In genomic region chr2:216448829-216449228, GRCh38 we compare ENCODE assay signal across 28 cellular contexts.
"Had no signal": no experiment of that assay in that cellular context is flagged by ENCODE, and none has a peak within 500 bp of the region (broad histone marks: within the 10 kb centered on the region; RNA-seq: fewer than 3 reads in every experiment).

No MANE protein-coding gene starts in this region.

- ATAC-seq: effector memory CD8-positive, alpha-beta T cell; esophagus mucosa; foreskin keratinocyte; gastrocnemius medialis; gastroesophageal sphincter; heart left ventricle; heart right ventricle had no signal

- H3K4me3 ChIP-seq: colonic mucosa, coronary artery, dorsolateral prefrontal cortex, esophagus muscularis mucosa, esophagus squamous epithelium, gastrocnemius medialis, gastroesophageal sphincter, heart left ventricle, heart right ventricle had no signal

- DNase-seq: colonic mucosa; cortex of kidney; dermis blood vessel endothelial cell; dorsolateral prefrontal cortex; effector CD4-positive, alpha-beta T cell; effector CD8-positive, alpha-beta T cell; effector memory CD4-positive, alpha-beta T cell; effector memory CD8-positive, alpha-beta T cell; endodermal cell; erythroblast; esophagus squamous epithelium; foreskin fibroblast; foreskin keratinocyte; foreskin melanocyte; gastrocnemius medialis; glutamatergic neuron; head of caudate nucleus; heart left ventricle; heart right ventricle had no signal

- H3K27me3 ChIP-seq: colonic mucosa, dorsolateral prefrontal cortex, esophagus muscularis mucosa, esophagus squamous epithelium, foreskin keratinocyte, gastrocnemius medialis, gastroesophageal sphincter, heart left ventricle, heart right ventricle had no signal

- H3K36me3 ChIP-seq: colonic mucosa had no signal

- H3K4me1 ChIP-seq: colonic mucosa, esophagus muscularis mucosa, esophagus squamous epithelium, foreskin keratinocyte, gastrocnemius medialis, gastroesophageal sphincter had no signal

- H3K9me3 ChIP-seq: colonic mucosa, esophagus muscularis mucosa, esophagus squamous epithelium, gastrocnemius medialis had no signal

- H3K27ac ChIP-seq: colonic mucosa, coronary artery, dorsolateral prefrontal cortex, epithelial cell of prostate, esophagus muscularis mucosa, esophagus squamous epithelium, foreskin keratinocyte, gastrocnemius medialis, gastroesophageal sphincter, heart left ventricle, heart right ventricle had no signal

- FAIRE-seq: colon, endometrium, endothelial cell of umbilical vein, frontal cortex had no signal
